19 cellular contexts compared by ENCODE assay signal in genomic region chr21:21664871-21665270, GRCh38.
"Had no signal": no experiment of that assay in that cellular context is flagged by ENCODE, and none has a peak within 500 bp of the region (broad histone marks: within the 10 kb centered on the region; RNA-seq: fewer than 3 reads in every experiment).

No MANE protein-coding gene starts in this region.

- H3K4me1 ChIP-seq: esophagus muscularis mucosa, stomach, transverse colon had no signal

- H3K4me3 Mint-ChIP-seq: central memory CD8-positive, alpha-beta T cell; immature natural killer cell; naive B cell; nephron progenitor cell had no signal

- H3K36me3 ChIP-seq: esophagus muscularis mucosa, neutrophil, stomach, thoracic aorta, transverse colon had no signal

- H3K27ac ChIP-seq: epithelial cell of prostate, esophagus muscularis mucosa, neutrophil, stomach, thoracic aorta, transverse colon had no signal

- H3K4me3 ChIP-seq: esophagus muscularis mucosa, stomach, thoracic aorta, transverse colon had no signal

- H3K9me3 Mint-ChIP-seq: nephron progenitor cell had no signal

- H3K9me3 ChIP-seq: esophagus muscularis mucosa, neutrophil, thoracic aorta, transverse colon had no signal

- H3K27ac Mint-ChIP-seq: immature natural killer cell, naive B cell, nephron progenitor cell had no signal

- H3K36me3 Mint-ChIP-seq: immature natural killer cell, naive B cell had no signal

- DNase-seq: effector memory CD4-positive, alpha-beta T cell; immature natural killer cell; kidney; left colon; mesendoderm; naive B cell; nephron progenitor cell; posterior cingulate gyrus; small intestine; stimulated activated CD4-positive, alpha-beta T cell treated with anti-CD3 and anti-CD28 coated beads, Interleukin-12 subunit alpha, Interleukin-12 subunit beta, amount 100 ng/mL, for 4 hours; stimulated activated naive CD4-positive, alpha-beta T cell; stomach; substantia nigra; transverse colon had no signal

- H3K4me1 Mint-ChIP-seq: central memory CD8-positive, alpha-beta T cell; immature natural killer cell; naive B cell; nephron progenitor cell had no signal

- H3K27me3 ChIP-seq: esophagus muscularis mucosa, neutrophil, stomach, transverse colon had no signal

- H3K27me3 Mint-ChIP-seq: central memory CD8-positive, alpha-beta T cell; naive B cell had no signal
